14 cellular contexts compared by ENCODE assay signal in the genomic region with DNA sequence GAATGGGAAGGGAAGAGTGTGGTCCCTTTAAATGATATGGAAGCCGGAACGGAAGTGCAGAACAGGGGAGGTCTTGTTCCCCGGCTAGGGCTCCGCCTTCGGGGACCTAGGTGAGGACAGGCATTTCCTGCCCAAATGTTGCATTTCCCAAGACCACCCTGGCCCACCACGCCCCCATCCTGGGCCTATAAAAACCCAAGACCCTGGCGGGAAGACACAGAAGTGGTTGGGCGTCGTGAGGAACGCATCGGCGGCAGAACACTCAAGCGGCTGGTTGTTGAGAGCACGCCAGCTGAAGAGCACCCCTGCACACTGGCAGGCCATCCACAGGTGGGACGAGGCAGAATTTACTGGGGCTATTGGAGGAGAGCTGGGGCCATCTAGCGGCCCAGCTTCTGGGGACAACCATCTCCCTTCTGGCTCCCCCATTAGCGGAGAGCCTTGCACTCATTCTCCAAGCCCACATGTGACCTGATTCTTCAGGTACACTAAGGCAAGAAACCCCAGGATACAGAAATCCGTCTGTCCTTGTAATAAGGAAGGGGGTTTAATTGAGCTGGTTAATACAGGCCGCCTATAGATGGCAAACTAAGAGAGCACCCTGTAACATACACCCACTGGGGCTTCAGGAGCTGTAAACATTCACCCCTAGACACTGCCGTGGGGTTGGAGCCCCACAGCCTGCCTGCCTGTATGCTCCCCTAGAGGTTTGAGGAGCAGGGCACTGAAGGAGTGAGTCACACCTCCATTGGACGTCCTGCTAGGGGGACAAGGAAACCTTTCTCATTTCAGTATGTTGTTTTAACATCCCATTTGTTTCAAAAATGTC.
A peak's percentile ranks its signal among the peaks of the same experiment; 100 is the strongest.
DNase-seq lines count a peak whose midpoint lies in the region; ATAC-seq and TF ChIP-seq lines count a peak whose summit lies in the region.
"Had no signal": no experiment of that assay in that cellular context is flagged by ENCODE, and none has a peak within 500 bp of the region (broad histone marks: within the 10 kb centered on the region; RNA-seq: fewer than 3 reads in every experiment).

No MANE protein-coding gene starts in this region.

- no peak overlapping the region for H3K27ac Mint-ChIP-seq in type B pancreatic cell
- no peak overlapping the region for H3K27ac Mint-ChIP-seq in activated T-helper 1 cell treated with anti-CD3 and anti-CD28 coated beads, Interleukin-12 subunit alpha, Interleukin-12 subunit beta, Interleukin-2, Interleukin-4 antibody, amounts not matched to agents 30 ng/mL and 10 ng/mL and 1 ng/mL, durations not matched to agents 14 hours and 24 hours and 36 hours
- H3K27ac Mint-ChIP-seq: activated naive CD4-positive, alpha-beta T cell treated with anti-CD3 and anti-CD28 coated beads, Interleukin-2, amount 50 U/mL, for 24 hours had no signal

- peak overlapping the region; percentile 79 for H3K4me3 Mint-ChIP-seq in type B pancreatic cell
- H3K4me3 Mint-ChIP-seq in activated T-helper 1 cell treated with anti-CD3 and anti-CD28 coated beads, Interleukin-12 subunit alpha, Interleukin-12 subunit beta, Interleukin-2, Interleukin-4 antibody, amounts not matched to agents 30 ng/mL and 10 ng/mL and 1 ng/mL, durations not matched to agents 14 hours and 24 hours and 36 hours: no peak overlapping the region
- H3K4me3 Mint-ChIP-seq: activated naive CD4-positive, alpha-beta T cell treated with anti-CD3 and anti-CD28 coated beads, Interleukin-2, amount 50 U/mL, for 24 hours had no signal

- DNase-seq in NK-92 treated with Interleukin-12 subunit alpha and Interleukin-12 subunit beta, amount 100 ng/mL, for 24 hours (lab: John Stamatoyannopoulos, UW): peak; percentile 21
- DNase-seq in NK-92 (lab: John Stamatoyannopoulos, UW; ENCODE audit: unreplicated experiment) (no peak), amniotic epithelial cell (ENCODE audit: low read depth) (peak; percentile 52), left kidney (ENCODE audit: low read depth, low spot score) (peak; percentile 4), type B pancreatic cell (ENCODE audit: extremely low spot score, unreplicated experiment) (no peak), DMS153 treated with DMSO at 0.1 percent for 48 hours (lab: John Stamatoyannopoulos, UW; ENCODE audit: unreplicated experiment) (no peak)
- no peak for DNase-seq in activated T-helper 1 cell treated with anti-CD3 and anti-CD28 coated beads, Interleukin-12 subunit alpha, Interleukin-12 subunit beta, Interleukin-2, Interleukin-4 antibody, amounts not matched to agents 30 ng/mL and 10 ng/mL and 1 ng/mL, durations not matched to agents 14 hours and 24 hours and 36 hours (ENCODE audit: low spot score)
- DNase-seq: head of caudate nucleus, mesenchymal stem cell, NCI-H1694 treated with DMSO at 0.1 percent for 48 hours, tibial artery had no signal

- intact Hi-C loops in activated T-helper 1 cell treated with anti-CD3 and anti-CD28 coated beads, Interleukin-12 subunit alpha, Interleukin-12 subunit beta, Interleukin-2, Interleukin-4 antibody, amounts not matched to agents 30 ng/mL and 10 ng/mL and 1 ng/mL, durations not matched to agents 14 hours and 24 hours and 36 hours (cut with micrococcal nuclease): no loop called here

- no peak for TF ChIP-seq CTCF in type B pancreatic cell (conservative IDR thresholded peaks at IDR 0.05)

- H3K9me3 Mint-ChIP-seq in type B pancreatic cell: no peaks in the 10 kb centered on the region
- H3K9me3 Mint-ChIP-seq in activated T-helper 1 cell treated with anti-CD3 and anti-CD28 coated beads, Interleukin-12 subunit alpha, Interleukin-12 subunit beta, Interleukin-2, Interleukin-4 antibody, amounts not matched to agents 30 ng/mL and 10 ng/mL and 1 ng/mL, durations not matched to agents 14 hours and 24 hours and 36 hours: no peaks in the 10 kb centered on the region

- no peak for ATAC-seq in GM19351 (IDR thresholded peaks at IDR 0.05; ENCODE audit: unreplicated experiment)
- ATAC-seq: SK-N-SH treated with all-trans-retinoic acid at 6 μM for 48 hours had no signal

- no peaks in the 10 kb centered on the region for H3K36me3 Mint-ChIP-seq in type B pancreatic cell
- no peaks in the 10 kb centered on the region for H3K36me3 Mint-ChIP-seq in activated T-helper 1 cell treated with anti-CD3 and anti-CD28 coated beads, Interleukin-12 subunit alpha, Interleukin-12 subunit beta, Interleukin-2, Interleukin-4 antibody, amounts not matched to agents 30 ng/mL and 10 ng/mL and 1 ng/mL, durations not matched to agents 14 hours and 24 hours and 36 hours (ENCODE audit: low read depth)
- H3K36me3 Mint-ChIP-seq: activated naive CD4-positive, alpha-beta T cell treated with anti-CD3 and anti-CD28 coated beads, Interleukin-2, amount 50 U/mL, for 24 hours had no signal

- no peaks in the 10 kb centered on the region for H3K4me1 Mint-ChIP-seq in type B pancreatic cell (ENCODE audit: unreplicated experiment)
- H3K4me1 Mint-ChIP-seq in activated T-helper 1 cell treated with anti-CD3 and anti-CD28 coated beads, Interleukin-12 subunit alpha, Interleukin-12 subunit beta, Interleukin-2, Interleukin-4 antibody, amounts not matched to agents 30 ng/mL and 10 ng/mL and 1 ng/mL, durations not matched to agents 14 hours and 24 hours and 36 hours (ENCODE audit: low read depth): no peaks in the 10 kb centered on the region
- H3K4me1 Mint-ChIP-seq: activated naive CD4-positive, alpha-beta T cell treated with anti-CD3 and anti-CD28 coated beads, Interleukin-2, amount 50 U/mL, for 24 hours had no signal

- no peaks in the 10 kb centered on the region for H3K27me3 Mint-ChIP-seq in type B pancreatic cell
- no peaks in the 10 kb centered on the region for H3K27me3 Mint-ChIP-seq in activated T-helper 1 cell treated with anti-CD3 and anti-CD28 coated beads, Interleukin-12 subunit alpha, Interleukin-12 subunit beta, Interleukin-2, Interleukin-4 antibody, amounts not matched to agents 30 ng/mL and 10 ng/mL and 1 ng/mL, durations not matched to agents 14 hours and 24 hours and 36 hours (ENCODE audit: insufficient read depth)
- H3K27me3 Mint-ChIP-seq: activated naive CD4-positive, alpha-beta T cell treated with anti-CD3 and anti-CD28 coated beads, Interleukin-2, amount 50 U/mL, for 24 hours had no signal

Comparison
In these comparisons a context has a peak if more than half of its experiments do, and no peak if none do; other contexts are left out.
1. DNase-seq: peak in NK-92 treated with Interleukin-12 subunit alpha and Interleukin-12 subunit beta, amount 100 ng/mL, for 24 hours (single experiment), amniotic epithelial cell (single experiment) and left kidney (single experiment); none in NK-92 (single experiment), type B pancreatic cell (single experiment), DMS153 treated with DMSO at 0.1 percent for 48 hours (single experiment) and activated T-helper 1 cell treated with anti-CD3 and anti-CD28 coated beads, Interleukin-12 subunit alpha, Interleukin-12 subunit beta, Interleukin-2, Interleukin-4 antibody, amounts not matched to agents 30 ng/mL and 10 ng/mL and 1 ng/mL, durations not matched to agents 14 hours and 24 hours and 36 hours (single experiment).